Comparison of ENCODE assay signal across 15 cellular contexts in the genomic region with DNA sequence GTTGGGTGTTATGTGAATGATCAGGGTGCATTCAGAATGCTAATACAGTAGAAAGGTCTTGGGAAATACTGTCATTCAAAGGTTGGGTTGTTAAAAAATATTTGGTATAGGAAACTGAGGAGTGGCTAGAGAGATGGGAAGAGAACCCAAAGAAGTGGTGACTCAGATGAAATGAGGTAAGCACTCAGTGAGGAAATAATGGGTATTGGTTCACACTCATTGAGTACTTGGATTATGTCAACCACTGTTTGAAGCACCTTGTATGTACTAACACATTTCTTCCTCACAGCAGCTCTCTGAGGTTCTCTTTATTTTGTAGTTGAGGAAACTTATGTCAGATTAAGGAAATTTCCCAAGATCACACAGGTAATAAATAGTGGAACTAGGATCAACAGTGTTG. TPM values are rescaled to one million over a fixed set of nuclear protein-coding genes. Genes with fewer than 3 reads are reported as not detected.
A peak's percentile ranks its signal among the peaks of the same experiment; 100 is the strongest.
DNase-seq lines count a peak whose midpoint lies in the region; ATAC-seq and TF ChIP-seq lines count a peak whose summit lies in the region.
"Had no signal": no experiment of that assay in that cellular context is flagged by ENCODE, and none has a peak within 500 bp of the region (broad histone marks: within the 10 kb centered on the region; RNA-seq: fewer than 3 reads in every experiment).

No MANE protein-coding gene starts in this region.

- no peak for TF ChIP-seq CTCF in GM23338 (conservative IDR thresholded peaks at IDR 0.05; ENCODE audit: low read depth in 2 of 2)
- no peak for TF ChIP-seq CTCF in adrenal gland (IDR thresholded peaks at IDR 0.05)

- H3K9me3 ChIP-seq in adrenal gland (replicated peaks in 1 of 3): no peaks in the 10 kb centered on the region
- H3K9me3 ChIP-seq: tibial nerve had no signal

- no peaks in the 10 kb centered on the region for H3K9me2 ChIP-seq in GM23338 (ENCODE audit: insufficient read depth)

- DNase-seq in activated naive CD4-positive, alpha-beta T cell treated with anti-CD3 and anti-CD28 coated beads, Interleukin-2, amount 50 U/mL, for 72 hours (ENCODE audit: low spot score in 2 of 2): no peak
- DNase-seq in activated naive CD4-positive, alpha-beta T cell treated with anti-CD3 and anti-CD28 coated beads, Interleukin-2, amount 50 U/mL, for 16 hours: no peak
- DNase-seq in RPMI7951 (ENCODE audit: low read depth): peak; percentile 1
- DNase-seq in stimulated activated naive CD8-positive, alpha-beta T cell treated with anti-CD3 and anti-CD28 coated beads, Interleukin-15, amount 100 ng/mL, for 72 hours: no peak
- DNase-seq in GM23338 (ENCODE audit: low spot score): no peak
- DNase-seq in adrenal gland: no peak
- DNase-seq: ACHN; Calu3; KG1; NCI-H2107; NK-92 treated with Interleukin-12 subunit alpha and Interleukin-12 subunit beta, amount 100 ng/mL, for 24 hours had no signal

- H3K36me3 ChIP-seq in GM23338 (ENCODE audit: insufficient read depth) (no peaks in the 10 kb centered on the region), adrenal gland (replicated peaks in 1 of 2) (no peaks in the 10 kb centered on the region)
- H3K36me3 ChIP-seq: tibial nerve had no signal

- H3K27ac Mint-ChIP-seq in activated naive CD4-positive, alpha-beta T cell treated with anti-CD3 and anti-CD28 coated beads, Interleukin-2, amount 50 U/mL, for 72 hours: no peak overlapping the region
- no peak overlapping the region for H3K27ac Mint-ChIP-seq in stimulated activated naive CD8-positive, alpha-beta T cell treated with anti-CD3 and anti-CD28 coated beads, Interleukin-15, amount 100 ng/mL, for 72 hours
- H3K27ac Mint-ChIP-seq in GM23338: no peak overlapping the region
- H3K27ac Mint-ChIP-seq: progenitor cell of endocrine pancreas had no signal

- peaks cover 0 to 11% of the 10 kb centered on the region in 2 donors for H3K36me3 Mint-ChIP-seq in activated naive CD4-positive, alpha-beta T cell treated with anti-CD3 and anti-CD28 coated beads, Interleukin-2, amount 50 U/mL, for 72 hours
- peaks cover 34% of the 10 kb centered on the region for H3K36me3 Mint-ChIP-seq in GM23338 (ENCODE audit: low read depth)

- H3K4me2 ChIP-seq in GM23338: no peak overlapping the region

- H3K4me1 ChIP-seq in GM23338 (ENCODE audit: insufficient read depth) (peaks cover 15% of the 10 kb centered on the region; the same call in 1 of the 2 replicates), adrenal gland (replicated peaks in 1 of 2) (peaks cover 0 to 4% of the 10 kb centered on the region in 2 donors)
- H3K4me1 ChIP-seq: tibial nerve had no signal

- H3K79me2 ChIP-seq in GM23338 (replicated peaks; ENCODE audit: insufficient read depth): no peaks in the 10 kb centered on the region

- no peaks in the 10 kb centered on the region for H3K9me3 Mint-ChIP-seq in activated naive CD4-positive, alpha-beta T cell treated with anti-CD3 and anti-CD28 coated beads, Interleukin-2, amount 50 U/mL, for 72 hours
- no peaks in the 10 kb centered on the region for H3K9me3 Mint-ChIP-seq in stimulated activated naive CD8-positive, alpha-beta T cell treated with anti-CD3 and anti-CD28 coated beads, Interleukin-15, amount 100 ng/mL, for 72 hours
- H3K9me3 Mint-ChIP-seq in GM23338: peaks cover 10% of the 10 kb centered on the region; the same call in 2 of the 3 replicates

- no peaks in the 10 kb centered on the region for H3F3A ChIP-seq in GM23338 (replicated peaks; ENCODE audit: low read depth)

- peaks cover 7% of the 10 kb centered on the region for H3K4me1 Mint-ChIP-seq in stimulated activated naive CD8-positive, alpha-beta T cell treated with anti-CD3 and anti-CD28 coated beads, Interleukin-15, amount 100 ng/mL, for 72 hours
- H3K4me1 Mint-ChIP-seq in GM23338: peaks cover 8% of the 10 kb centered on the region

- no peaks in the 10 kb centered on the region for H3K27me3 Mint-ChIP-seq in stimulated activated naive CD8-positive, alpha-beta T cell treated with anti-CD3 and anti-CD28 coated beads, Interleukin-15, amount 100 ng/mL, for 72 hours
- H3K27me3 Mint-ChIP-seq in GM23338 (ENCODE audit: insufficient read depth, low read depth, poor library complexity): peaks cover 4% of the 10 kb centered on the region
- H3K27me3 Mint-ChIP-seq: progenitor cell of endocrine pancreas had no signal

- intact Hi-C loops in adrenal gland (cut with DNase I): no loop called here

- H3K4me3 ChIP-seq in GM23338 (no peak overlapping the region), adrenal gland (no peak overlapping the region)
- H3K4me3 ChIP-seq: tibial nerve had no signal

- no peaks in the 10 kb centered on the region for H3K27me3 ChIP-seq in GM23338 (ENCODE audit: insufficient read depth)
- H3K27me3 ChIP-seq in adrenal gland: no peaks in the 10 kb centered on the region
- H3K27me3 ChIP-seq: tibial nerve had no signal

- peak; percentile 70 to 77 for ATAC-seq in activated naive CD4-positive, alpha-beta T cell treated with anti-CD3 and anti-CD28 coated beads, Interleukin-2, amount 50 U/mL, for 72 hours
- ATAC-seq in esophagus mucosa (peak; percentile 94), GM23338 (no peak), HG02763 (IDR thresholded peaks at IDR 0.05; ENCODE audit: unreplicated experiment) (no peak)
- ATAC-seq in stimulated activated naive CD8-positive, alpha-beta T cell treated with anti-CD3 and anti-CD28 coated beads, Interleukin-15, amount 100 ng/mL, for 72 hours: peak; percentile 60

- no peak overlapping the region for H3K4me3 Mint-ChIP-seq in stimulated activated naive CD8-positive, alpha-beta T cell treated with anti-CD3 and anti-CD28 coated beads, Interleukin-15, amount 100 ng/mL, for 72 hours
- H3K4me3 Mint-ChIP-seq in GM23338: no peak overlapping the region

- TF ChIP-seq POLR2A in adrenal gland (IDR thresholded peaks at IDR 0.05): no peak

- H2AFZ ChIP-seq in GM23338: no peak overlapping the region

- H3K27ac ChIP-seq in GM23338 (ENCODE audit: low read depth) (no peak overlapping the region), adrenal gland (no peak overlapping the region)
- H3K27ac ChIP-seq: tibial nerve had no signal

- H4K20me1 ChIP-seq in GM23338 (replicated peaks; ENCODE audit: insufficient read depth): 0 out of 2 replicates have a peak, but pooled peaks cover 2% of the 10 kb centered on the region

TF ChIP-seq in GM23338, 12 proteins besides CTCF, POLR2A, EP300 and RAD21 (continues in another document):
- TF ChIP-seq, protein P1, sequence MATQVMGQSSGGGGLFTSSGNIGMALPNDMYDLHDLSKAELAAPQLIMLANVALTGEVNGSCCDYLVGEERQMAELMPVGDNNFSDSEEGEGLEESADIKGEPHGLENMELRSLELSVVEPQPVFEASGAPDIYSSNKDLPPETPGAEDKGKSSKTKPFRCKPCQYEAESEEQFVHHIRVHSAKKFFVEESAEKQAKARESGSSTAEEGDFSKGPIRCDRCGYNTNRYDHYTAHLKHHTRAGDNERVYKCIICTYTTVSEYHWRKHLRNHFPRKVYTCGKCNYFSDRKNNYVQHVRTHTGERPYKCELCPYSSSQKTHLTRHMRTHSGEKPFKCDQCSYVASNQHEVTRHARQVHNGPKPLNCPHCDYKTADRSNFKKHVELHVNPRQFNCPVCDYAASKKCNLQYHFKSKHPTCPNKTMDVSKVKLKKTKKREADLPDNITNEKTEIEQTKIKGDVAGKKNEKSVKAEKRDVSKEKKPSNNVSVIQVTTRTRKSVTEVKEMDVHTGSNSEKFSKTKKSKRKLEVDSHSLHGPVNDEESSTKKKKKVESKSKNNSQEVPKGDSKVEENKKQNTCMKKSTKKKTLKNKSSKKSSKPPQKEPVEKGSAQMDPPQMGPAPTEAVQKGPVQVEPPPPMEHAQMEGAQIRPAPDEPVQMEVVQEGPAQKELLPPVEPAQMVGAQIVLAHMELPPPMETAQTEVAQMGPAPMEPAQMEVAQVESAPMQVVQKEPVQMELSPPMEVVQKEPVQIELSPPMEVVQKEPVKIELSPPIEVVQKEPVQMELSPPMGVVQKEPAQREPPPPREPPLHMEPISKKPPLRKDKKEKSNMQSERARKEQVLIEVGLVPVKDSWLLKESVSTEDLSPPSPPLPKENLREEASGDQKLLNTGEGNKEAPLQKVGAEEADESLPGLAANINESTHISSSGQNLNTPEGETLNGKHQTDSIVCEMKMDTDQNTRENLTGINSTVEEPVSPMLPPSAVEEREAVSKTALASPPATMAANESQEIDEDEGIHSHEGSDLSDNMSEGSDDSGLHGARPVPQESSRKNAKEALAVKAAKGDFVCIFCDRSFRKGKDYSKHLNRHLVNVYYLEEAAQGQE (IDR thresholded peaks at IDR 0.05; ENCODE audit: unreplicated experiment): no peak
- TF ChIP-seq JUNB (IDR thresholded peaks at IDR 0.05; ENCODE audit: unreplicated experiment) (no peak), NANOG (IDR thresholded peaks at IDR 0.05; ENCODE audit: borderline replicate concordance) (no peak), EZH2 (IDR thresholded peaks at IDR 0.05; ENCODE audit: low read depth, unreplicated experiment) (no peak), STAT1 (IDR thresholded peaks at IDR 0.05; ENCODE audit: unreplicated experiment) (no peak), POLR2AphosphoS5 (IDR thresholded peaks at IDR 0.05; ENCODE audit: low read depth) (no peak), EZH2phosphoT487 (IDR thresholded peaks at IDR 0.05; ENCODE audit: unreplicated experiment) (no peak), ZNF114 (CRISPR knock-in tag; IDR thresholded peaks at IDR 0.05) (no peak), CREB1 (CRISPR knock-in tag; IDR thresholded peaks at IDR 0.05; ENCODE audit: low read depth) (no peak), ETS1 (IDR thresholded peaks at IDR 0.05) (no peak), ZNF331 (CRISPR knock-in tag; IDR thresholded peaks at IDR 0.05; ENCODE audit: low read depth) (no peak)

RNA-seq across cellular contexts. Expression of gene NUDT6, which starts 40.8 kb away (rescaled TPM):
- 10 to 100 TPM in 1 of 2 donors, 1 to 10 TPM in 1; 4.4 to 14.8 TPM for total RNA-seq in activated naive CD4-positive, alpha-beta T cell treated with anti-CD3 and anti-CD28 coated beads, Interleukin-2, amount 50 U/mL, for 72 hours
- 17.9 and 21.4 TPM in 2 replicates for total RNA-seq in RPMI7951 (2014; rRNA removed; shearing (Covaris generic))
- 3.9 TPM for total RNA-seq in esophagus mucosa
- total RNA-seq in GM23338 (2014; rRNA removed; shearing (Covaris generic)): 4.4 and 4.9 TPM in 2 replicates
- 9.1 TPM in 2 replicates for polyA plus RNA-seq in GM23338 (2016; fragmentation: Nextera tagmentation; extraction: Ambion mirVana)
- total RNA-seq in adrenal gland: 10 to 100 TPM in 5 of 8 donors, 1 to 10 TPM in 3; 6.4 to 31.1 (median 11.3) TPM
- 10 to 100 TPM; 16.4 to 19.6 (median 18.8) TPM for polyA plus RNA-seq in adrenal gland

Comparison
In these comparisons a context has a peak if more than half of its experiments do, and no peak if none do; other contexts are left out.
1. ATAC-seq: peak in activated naive CD4-positive, alpha-beta T cell treated with anti-CD3 and anti-CD28 coated beads, Interleukin-2, amount 50 U/mL, for 72 hours (2 of 2), esophagus mucosa (single experiment) and stimulated activated naive CD8-positive, alpha-beta T cell treated with anti-CD3 and anti-CD28 coated beads, Interleukin-15, amount 100 ng/mL, for 72 hours (single experiment); none in GM23338 (single experiment) and HG02763 (single experiment).